Comparison of ENCODE assay signal across 19 cellular contexts in the genomic region with DNA sequence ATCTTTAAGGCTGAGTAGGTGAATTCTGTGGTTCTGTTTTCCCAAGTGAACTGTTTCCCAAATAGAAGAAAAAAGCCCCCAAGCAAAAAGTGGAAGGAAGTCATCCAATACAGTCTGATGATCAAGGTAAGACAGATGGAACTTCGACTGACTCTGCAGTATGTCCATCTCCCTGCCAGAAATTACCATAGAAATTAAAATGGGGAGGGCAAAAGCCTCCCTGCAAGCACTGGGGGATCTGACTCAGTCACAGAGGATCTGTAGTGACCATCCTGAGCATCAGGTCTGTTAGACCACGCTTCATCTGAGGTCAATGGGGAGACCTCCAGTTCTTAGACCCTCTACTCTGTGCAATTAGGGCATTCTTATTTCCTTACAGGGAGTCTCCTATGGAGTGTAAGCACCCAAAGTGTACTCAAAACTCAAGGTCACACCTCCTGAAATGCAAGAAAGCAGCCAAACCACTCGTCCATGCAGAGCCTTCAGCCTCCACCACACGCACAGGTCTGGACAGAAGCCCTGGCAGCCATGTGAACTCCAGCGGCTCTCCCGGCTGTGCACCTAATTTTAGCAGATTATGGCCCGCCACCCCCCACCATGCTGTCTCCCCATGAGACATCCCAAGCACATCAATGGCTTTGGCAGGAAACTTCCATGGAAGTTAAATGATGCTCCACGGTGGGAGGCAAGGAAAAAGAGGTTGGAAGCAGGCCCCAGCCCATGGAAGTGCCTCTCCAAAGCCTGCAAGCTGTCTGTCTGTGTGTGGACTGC.
DNase-seq lines count a peak whose midpoint lies in the region; ATAC-seq and TF ChIP-seq lines count a peak whose summit lies in the region.
"Had no signal": no experiment of that assay in that cellular context is flagged by ENCODE, and none has a peak within 500 bp of the region (broad histone marks: within the 10 kb centered on the region; RNA-seq: fewer than 3 reads in every experiment).

No MANE protein-coding gene starts in this region.

- TF ChIP-seq CTCF in esophagus muscularis mucosa (IDR thresholded peaks at IDR 0.05) (no peak), testis (IDR thresholded peaks at IDR 0.05) (no peak)

- H3K27ac ChIP-seq in esophagus muscularis mucosa (replicated peaks in 1 of 4) = no peak overlapping the region
- no peak overlapping the region for H3K27ac ChIP-seq in testis
- H3K27ac ChIP-seq: BLaER1 treated with 17β-estradiol and CSF1 and Interleukin-3, amounts not matched to agents 10 nM and 100 nM had no signal

- H3K4me3 ChIP-seq in esophagus muscularis mucosa = no peak overlapping the region
- no peak overlapping the region for H3K4me3 ChIP-seq in testis
- H3K4me3 ChIP-seq: BLaER1 treated with 17β-estradiol and CSF1 and Interleukin-3, amounts not matched to agents 10 nM and 100 nM had no signal

- H3K9me3 ChIP-seq in esophagus muscularis mucosa = no peaks in the 10 kb centered on the region
- no peaks in the 10 kb centered on the region for H3K9me3 ChIP-seq in testis
- H3K9me3 ChIP-seq: BLaER1 treated with 17β-estradiol and CSF1 and Interleukin-3, amounts not matched to agents 10 nM and 100 nM had no signal

- H3K27me3 ChIP-seq in esophagus muscularis mucosa = no peaks in the 10 kb centered on the region
- H3K27me3 ChIP-seq in testis = no peaks in the 10 kb centered on the region
- H3K27me3 ChIP-seq: BLaER1 treated with 17β-estradiol and CSF1 and Interleukin-3, amounts not matched to agents 10 nM and 100 nM had no signal

- DNase-seq in Right ventricle myocardium inferior (ENCODE audit: missing footprints) = peak; percentile 68
- no peak for DNase-seq in cardiac septum (ENCODE audit: low spot score)
- peak; percentile 79 to 88 for DNase-seq in NCI-H446 (lab: John Stamatoyannopoulos, UW)
- peak; percentile 74 for DNase-seq in esophagus muscularis mucosa (ENCODE audit: extremely low spot score)
- DNase-seq in testis = peak; percentile 34
- no peak for DNase-seq in stimulated activated naive CD4-positive, alpha-beta T cell treated with Interleukin-2 at 50 U/mL for 16 hours (lab: John Stamatoyannopoulos, UW)
- DNase-seq: 8988T; CD8-positive, alpha-beta T cell; DMS153; DMS79; GF-D8; GOT3; H7; HFFc6 had no signal

- H3K36me3 ChIP-seq in esophagus muscularis mucosa = no peaks in the 10 kb centered on the region
- H3K36me3 ChIP-seq in testis (ENCODE audit: low read depth, missing control alignments) = no peaks in the 10 kb centered on the region
- H3K36me3 ChIP-seq: BLaER1 treated with 17β-estradiol and CSF1 and Interleukin-3, amounts not matched to agents 10 nM and 100 nM had no signal

- ATAC-seq in Right ventricle myocardium inferior (peak; percentile 62), HG02623 (IDR thresholded peaks at IDR 0.05; ENCODE audit: unreplicated experiment) (no peak), HG03039 (IDR thresholded peaks at IDR 0.05; ENCODE audit: unreplicated experiment) (no peak)
- ATAC-seq: CD8-positive, alpha-beta T cell; HCT116; HepG2 had no signal

- H3K4me1 ChIP-seq in esophagus muscularis mucosa = no peaks in the 10 kb centered on the region
- no peaks in the 10 kb centered on the region for H3K4me1 ChIP-seq in testis

- no peak for TF ChIP-seq EP300 in esophagus muscularis mucosa (IDR thresholded peaks at IDR 0.05)

- TF ChIP-seq POLR2A in esophagus muscularis mucosa (IDR thresholded peaks at IDR 0.05; ENCODE audit: low read depth) = no peak
- TF ChIP-seq POLR2A in testis (IDR thresholded peaks at IDR 0.05) = no peak

- WGBS in esophagus muscularis mucosa = 77% methylated on average over 7 of the region's 8 CpGs
- WGBS in testis, 2 donors = 68 to 83% methylated on average over 7 to 8 of the region's 8 CpGs

- intact Hi-C loops in Right ventricle myocardium inferior (cut with DNase I) (no loop called here), cardiac septum (cut with DNase I) (no loop called here), esophagus muscularis mucosa (cut with DNase I) (no loop called here), testis (cut with DNase I; ENCODE audit: low total_unique reads) (no loop called here)

Comparison
In these comparisons a context has a peak if more than half of its experiments do, and no peak if none do; other contexts are left out.
1. DNase-seq: peak in Right ventricle myocardium inferior (single experiment), NCI-H446 (2 of 2), esophagus muscularis mucosa (single experiment) and testis (single experiment); none in cardiac septum (single experiment) and stimulated activated naive CD4-positive, alpha-beta T cell treated with Interleukin-2 at 50 U/mL for 16 hours (single experiment).